In the genomic region with DNA sequence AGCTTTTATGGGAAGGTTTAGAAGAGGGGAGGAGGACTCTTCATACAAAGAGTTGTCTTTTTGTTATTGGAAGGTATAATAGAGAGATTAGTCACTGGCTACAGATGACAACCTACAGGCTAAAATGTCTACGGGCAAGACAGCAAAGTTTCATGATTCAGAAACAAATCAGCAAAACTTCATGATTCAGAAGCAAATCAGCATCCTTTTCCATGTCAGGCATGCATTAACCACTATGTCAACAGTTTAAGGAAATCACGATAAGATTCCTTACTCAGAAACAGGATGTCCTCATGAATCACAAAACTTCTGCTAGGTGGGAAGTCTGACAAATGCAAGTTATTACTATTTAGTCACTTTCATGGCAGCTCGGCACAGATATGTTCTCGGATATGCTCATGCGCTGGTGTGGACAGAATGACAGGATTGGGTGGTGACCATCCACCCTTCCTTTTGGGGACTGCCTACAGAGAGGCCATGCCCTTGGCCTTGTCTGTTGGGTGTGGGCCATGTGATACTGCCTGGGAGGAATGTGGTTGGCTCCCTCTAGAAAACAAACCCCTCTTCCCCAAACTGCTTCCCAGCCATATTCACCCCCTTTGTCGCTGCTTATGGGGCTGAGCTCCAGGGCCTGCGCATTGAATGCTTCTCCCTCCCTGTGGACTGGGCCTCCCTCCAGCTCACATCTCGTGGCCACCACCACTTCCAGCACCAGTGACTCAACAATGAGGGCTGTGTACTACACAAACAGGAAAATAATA, we compare ENCODE assay signal across 1 cellular context.
TF ChIP-seq lines count a peak whose summit lies in the region.

No MANE protein-coding gene starts in this region.

TF ChIP-seq in A549, 52 proteins besides CTCF, POLR2A, EP300 and RAD21 (continued from another document):
- TF ChIP-seq CEBPB (IDR thresholded peaks at IDR 0.05): peak in 1 of 2 experiments; percentile 66; a peak in 2 of 4 replicates
